21 cellular contexts compared by ENCODE assay signal in the genomic region with DNA sequence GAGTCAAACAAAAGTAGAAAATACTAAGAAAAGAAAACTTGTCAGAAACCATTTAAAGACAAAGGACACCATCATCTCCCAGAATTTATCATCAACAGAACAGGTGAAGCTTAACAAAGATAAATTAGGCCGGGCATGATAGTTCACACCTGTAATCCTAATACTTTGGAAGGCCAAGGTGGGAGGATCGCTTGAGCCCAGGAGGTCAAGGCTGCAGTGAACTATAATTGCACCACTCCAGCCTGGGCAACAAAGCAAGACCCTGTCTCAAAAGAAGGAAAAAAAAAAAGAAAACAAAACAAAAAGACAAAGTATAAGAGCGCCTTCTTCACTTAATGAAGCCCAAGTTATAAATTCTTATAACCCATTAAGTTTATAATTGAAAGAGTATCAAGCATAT.
"Had no signal": no experiment of that assay in that cellular context is flagged by ENCODE, and none has a peak within 500 bp of the region (broad histone marks: within the 10 kb centered on the region; RNA-seq: fewer than 3 reads in every experiment).

No MANE protein-coding gene starts in this region.

- H3K4me3 ChIP-seq: adrenal gland, MG63 had no signal

- H3K36me3 Mint-ChIP-seq: activated naive CD8-positive, alpha-beta T cell treated with anti-CD3 and anti-CD28 coated beads, Interleukin-2, amount 10 ng/mL, durations not matched to agents 7 days and 5 days had no signal

- H3K9me3 ChIP-seq: adrenal gland, MG63 had no signal

- H3K4me3 Mint-ChIP-seq: activated CD4-positive, alpha-beta memory T cell treated with anti-CD3 and anti-CD28 coated beads, Interleukin-2, amount 10 ng/mL, durations not matched to agents 7 days and 5 days; activated CD4-positive, alpha-beta T cell treated with anti-CD3 and anti-CD28 coated beads, Interleukin-2, amount 10 ng/mL, durations not matched to agents 7 days and 5 days; activated naive CD8-positive, alpha-beta T cell treated with anti-CD3 and anti-CD28 coated beads, Interleukin-2, amount 10 ng/mL, durations not matched to agents 7 days and 5 days; T-helper 1 cell treated with Interleukin-12 subunit alpha and Interleukin-12 subunit beta and Interleukin-4 antibody, amounts not matched to agents 30 μg/mL and 1 μg/mL, for 36 hours had no signal

- H3K9me3 Mint-ChIP-seq: activated CD4-positive, alpha-beta memory T cell treated with anti-CD3 and anti-CD28 coated beads, Interleukin-2, amount 10 ng/mL, durations not matched to agents 7 days and 5 days; activated CD4-positive, alpha-beta T cell treated with anti-CD3 and anti-CD28 coated beads, Interleukin-2, amount 10 ng/mL, durations not matched to agents 7 days and 5 days; activated naive CD8-positive, alpha-beta T cell treated with anti-CD3 and anti-CD28 coated beads, Interleukin-2, amount 10 ng/mL, durations not matched to agents 7 days and 5 days; T-helper 1 cell treated with Interleukin-12 subunit alpha and Interleukin-12 subunit beta and Interleukin-4 antibody, amounts not matched to agents 30 μg/mL and 1 μg/mL, for 36 hours had no signal

- H3K27ac Mint-ChIP-seq: activated CD4-positive, alpha-beta memory T cell treated with anti-CD3 and anti-CD28 coated beads, Interleukin-2, amount 10 ng/mL, durations not matched to agents 7 days and 5 days; activated CD4-positive, alpha-beta T cell treated with anti-CD3 and anti-CD28 coated beads, Interleukin-2, amount 10 ng/mL, durations not matched to agents 7 days and 5 days; activated naive CD8-positive, alpha-beta T cell treated with anti-CD3 and anti-CD28 coated beads, Interleukin-2, amount 10 ng/mL, durations not matched to agents 7 days and 5 days; T-helper 1 cell treated with Interleukin-12 subunit alpha and Interleukin-12 subunit beta and Interleukin-4 antibody, amounts not matched to agents 30 μg/mL and 1 μg/mL, for 36 hours had no signal

- H3K27me3 ChIP-seq: adrenal gland, MG63 had no signal

- H3K27ac ChIP-seq: adrenal gland had no signal

- H3K4me1 Mint-ChIP-seq: activated CD4-positive, alpha-beta memory T cell treated with anti-CD3 and anti-CD28 coated beads, Interleukin-2, amount 10 ng/mL, durations not matched to agents 7 days and 5 days; activated CD4-positive, alpha-beta T cell treated with anti-CD3 and anti-CD28 coated beads, Interleukin-2, amount 10 ng/mL, durations not matched to agents 7 days and 5 days had no signal

- H3K4me1 ChIP-seq: adrenal gland had no signal

- H3K27me3 Mint-ChIP-seq: activated CD4-positive, alpha-beta memory T cell treated with anti-CD3 and anti-CD28 coated beads, Interleukin-2, amount 10 ng/mL, durations not matched to agents 7 days and 5 days; activated CD4-positive, alpha-beta T cell treated with anti-CD3 and anti-CD28 coated beads, Interleukin-2, amount 10 ng/mL, durations not matched to agents 7 days and 5 days; activated naive CD8-positive, alpha-beta T cell treated with anti-CD3 and anti-CD28 coated beads, Interleukin-2, amount 10 ng/mL, durations not matched to agents 7 days and 5 days had no signal

- H3K36me3 ChIP-seq: adrenal gland, MG63 had no signal

- DNase-seq: activated CD4-positive, alpha-beta memory T cell treated with anti-CD3 and anti-CD28 coated beads, Interleukin-2, amount 10 ng/mL, durations not matched to agents 7 days and 5 days; activated CD4-positive, alpha-beta T cell treated with anti-CD3 and anti-CD28 coated beads, Interleukin-2, amount 10 ng/mL, durations not matched to agents 7 days and 5 days; activated CD4-positive, CD25-positive, alpha-beta regulatory T cell; activated naive CD4-positive, alpha-beta T cell treated with anti-CD3 and anti-CD28 coated beads, Interleukin-2, amount 50 U/mL, for 16 hours; activated naive CD8-positive, alpha-beta T cell treated with anti-CD3 and anti-CD28 coated beads, Interleukin-2, amount 10 ng/mL, durations not matched to agents 7 days and 5 days; activated T-cell treated with anti-CD3 and anti-CD28 coated beads for 4 hours; adrenal gland; caudate nucleus; IMR-90; KG1; MG63; MV-4-11; NCI-H1092 treated with DMSO at 0.1 percent for 48 hours; NCI-H1436; NCI-H1694 treated with DMSO at 0.1 percent for 48 hours; NCI-H2081; NCI-H510A treated with DMSO at 0.1 percent for 48 hours; NK-92 treated with Interleukin-12 subunit alpha and Interleukin-12 subunit beta, amount 100 ng/mL, for 24 hours; SHP77 treated with DMSO at 0.1 percent for 48 hours; T-helper 9 cell had no signal
